14 cellular contexts compared by ENCODE assay signal in the genomic region with DNA sequence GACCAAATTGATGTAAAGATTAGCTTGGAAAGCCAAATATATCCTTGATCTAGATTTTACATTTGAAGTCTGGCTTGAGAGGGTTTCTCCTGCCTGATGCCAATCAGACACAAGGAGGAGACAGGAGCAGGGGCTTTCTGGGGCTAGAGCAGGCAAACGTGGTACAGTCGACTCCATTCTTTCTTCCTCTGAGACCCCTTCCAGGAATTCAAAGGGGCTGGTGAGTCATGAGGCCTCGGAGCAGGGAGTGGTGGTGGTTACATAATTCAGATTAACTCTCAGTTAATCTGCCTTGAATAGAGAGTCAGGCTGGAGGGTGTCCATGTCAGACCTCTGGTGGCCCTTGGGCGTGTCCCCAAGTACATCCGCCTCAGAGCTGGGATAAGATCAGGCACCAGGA.
"Had no signal": no experiment of that assay in that cellular context is flagged by ENCODE, and none has a peak within 500 bp of the region (broad histone marks: within the 10 kb centered on the region; RNA-seq: fewer than 3 reads in every experiment).

No MANE protein-coding gene starts in this region.

- H3K27me3 ChIP-seq: testis had no signal

- H3K4me3 Mint-ChIP-seq: activated naive CD8-positive, alpha-beta T cell had no signal

- H3K36me3 ChIP-seq: gastroesophageal sphincter had no signal

- ATAC-seq: gastroesophageal sphincter; stimulated activated naive CD8-positive, alpha-beta T cell treated with anti-CD3 and anti-CD28 coated beads, Interleukin-15, Interleukin-2, amounts not matched to agents 100 U/mL and 50 U/mL, for 24 hours had no signal

- H3K27ac Mint-ChIP-seq: activated naive CD8-positive, alpha-beta T cell had no signal

- H3K4me1 ChIP-seq: parathyroid adenoma, testis had no signal

- H3K4me3 ChIP-seq: gastroesophageal sphincter, testis had no signal

- H3K9ac ChIP-seq: parathyroid adenoma had no signal

- H3K27ac ChIP-seq: epithelial cell of prostate, gastroesophageal sphincter, parathyroid adenoma, testis had no signal

- H3K9me3 ChIP-seq: gastroesophageal sphincter, testis had no signal

- DNase-seq: activated CD4-positive, alpha-beta T cell treated with anti-CD3 and anti-CD28 coated beads, Interleukin-2, amount 50 U/mL, for 48 hours; activated CD4-positive, CD25-positive, alpha-beta regulatory T cell treated with anti-CD3 and anti-CD28 coated beads, Interleukin-2, amount 50 U/mL, for 72 hours; activated gamma-delta T cell; activated T-cell treated with anti-CD3 and anti-CD28 coated beads, Interleukin-2, amount 50 U/mL, for 48 hours; kidney glomerular epithelial cell; stimulated activated CD4-positive, alpha-beta T cell treated with anti-CD3 and anti-CD28 coated beads, Interleukin-4, amount 100 ng/mL, for 1 hour; stimulated activated CD8-positive, alpha-beta memory T cell treated with anti-CD3 and anti-CD28 coated beads, Interleukin-4, amount 100 ng/mL, for 48 hours; stimulated activated naive CD8-positive, alpha-beta T cell treated with anti-CD3 and anti-CD28 coated beads, Interleukin-15, Interleukin-2, amounts not matched to agents 100 U/mL and 50 U/mL, for 24 hours; T-helper 2 cell; testis had no signal

- H3K36me3 Mint-ChIP-seq: activated naive CD8-positive, alpha-beta T cell had no signal
